ENCODE assay signal across 7 cellular contexts in the genomic region with DNA sequence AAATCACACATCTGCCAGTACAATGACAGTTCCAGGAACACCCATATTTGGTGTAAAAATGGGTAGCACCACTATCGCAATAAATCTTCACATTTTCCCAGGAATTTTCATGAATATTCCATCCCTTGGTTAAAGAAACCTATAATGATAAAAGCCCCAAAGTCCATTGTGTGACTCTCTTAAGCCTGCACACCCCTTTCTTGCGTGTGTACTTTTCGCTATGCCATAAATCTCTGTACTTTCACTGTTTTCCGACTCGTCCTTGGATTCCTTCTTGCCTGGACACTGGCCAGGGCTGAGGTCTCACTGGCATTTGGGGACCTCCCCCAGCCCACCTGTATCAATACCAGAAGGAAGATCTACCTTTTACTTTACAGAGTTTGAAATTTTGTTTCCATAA.
"Had no signal": no experiment of that assay in that cellular context is flagged by ENCODE, and none has a peak within 500 bp of the region (broad histone marks: within the 10 kb centered on the region; RNA-seq: fewer than 3 reads in every experiment).

No MANE protein-coding gene starts in this region.

- DNase-seq: IMR-90, KBM-7, KG1 had no signal

- H3K36me3 Mint-ChIP-seq: IgD-negative memory B cell had no signal

- H3K4me3 ChIP-seq: K562 had no signal

- H3K4me3 Mint-ChIP-seq: IgD-negative memory B cell had no signal

- ATAC-seq: HepG2, K562 had no signal

- H3K27me3 Mint-ChIP-seq: IgD-negative memory B cell had no signal

- H3K27ac Mint-ChIP-seq: IgD-negative memory B cell had no signal

- H3K4me1 Mint-ChIP-seq: IgD-negative memory B cell had no signal

- FAIRE-seq: HepG2, HTR-8/SVneo, K562 had no signal
